In genomic region chr13:86826232-86826631, GRCh38 we compare ENCODE assay signal across 23 cellular contexts.
"Had no signal": no experiment of that assay in that cellular context is flagged by ENCODE, and none has a peak within 500 bp of the region (broad histone marks: within the 10 kb centered on the region; RNA-seq: fewer than 3 reads in every experiment).

No MANE protein-coding gene starts in this region.

- DNase-seq: heart left ventricle; hypothalamus; immature natural killer cell; islet precursor cell; left ventricle myocardium inferior; mesendoderm; mucosa of descending colon; naive thymus-derived CD4-positive, alpha-beta T cell; pancreas; posterior cingulate gyrus; retina; right cardiac atrium; spleen; stimulated activated CD4-positive, alpha-beta T cell treated with anti-CD3 and anti-CD28 coated beads, Interleukin-4, amount 100 ng/mL, for 24 hours; stimulated activated naive CD4-positive, alpha-beta T cell; uterus had no signal

- H3K4me1 ChIP-seq: heart left ventricle, left ventricle myocardium inferior, prostate gland, spleen, tibial nerve, uterus had no signal

- ATAC-seq: heart left ventricle; mucosa of descending colon; naive thymus-derived CD4-positive, alpha-beta T cell; natural killer cell treated with Interleukin-12 subunit alpha and Interleukin-12 subunit beta and Interleukin-15 and Interleukin-18, amount 100 ng/mL, for 72 hours; right cardiac atrium; sciatic nerve; stimulated activated effector memory CD8-positive, alpha-beta T cell treated with anti-CD3 and anti-CD28 coated beads, Interleukin-12 subunit alpha, Interleukin-12 subunit beta, amount 100 ng/mL, for 72 hours had no signal

- H3K27me3 ChIP-seq: heart left ventricle, pancreas, spleen, tibial nerve, uterus had no signal

- H3K36me3 ChIP-seq: heart left ventricle, left ventricle myocardium inferior, pancreas, prostate gland, spleen, tibial nerve, uterus had no signal

- H3K27ac ChIP-seq: heart left ventricle, left ventricle myocardium inferior, pancreas, prostate gland, skin epidermis, spleen, tibial nerve, uterus had no signal

- H3K4me3 ChIP-seq: heart left ventricle, left ventricle myocardium inferior, lung, mucosa of descending colon, pancreas, prostate gland, skin epidermis, spleen, tibial nerve, uterus had no signal

- H3K9me3 ChIP-seq: left ventricle myocardium inferior, mucosa of descending colon, pancreas, prostate gland, tibial nerve, uterus had no signal
